Comparison of ENCODE assay signal across 1 cellular context in the genomic region with DNA sequence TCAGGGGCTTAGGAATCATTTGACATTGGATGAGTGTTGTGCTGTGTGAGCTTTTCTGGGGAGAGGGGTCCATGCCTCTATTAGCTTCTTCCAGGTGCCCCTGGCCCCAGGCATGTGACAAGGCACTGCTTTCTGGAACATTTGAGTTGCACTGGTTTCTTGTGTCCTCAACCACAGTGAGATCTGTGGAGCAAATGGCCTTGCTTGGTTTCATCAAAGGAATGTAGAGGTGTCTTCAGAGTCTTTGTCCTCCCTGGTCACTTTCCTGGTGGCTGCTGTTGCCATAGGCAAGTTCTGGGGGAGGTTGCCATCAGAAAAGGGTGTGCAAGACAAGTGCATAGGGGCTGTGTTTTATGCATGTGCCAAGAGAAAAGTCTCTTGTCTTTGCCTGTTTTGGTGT.
TF ChIP-seq lines count a peak whose summit lies in the region.

No MANE protein-coding gene starts in this region.

TF ChIP-seq in IMR-90, 13 proteins besides CTCF, POLR2A, EP300 and RAD21:
- TF ChIP-seq BHLHE40 (IDR thresholded peaks at IDR 0.05; ENCODE audit: low read depth, low read length) (no peak), CHD1 (IDR thresholded peaks at IDR 0.05; ENCODE audit: low read depth, low read length) (no peak), MAFK (IDR thresholded peaks at IDR 0.05; ENCODE audit: low read depth, low read length) (no peak), MAZ (IDR thresholded peaks at IDR 0.05; ENCODE audit: borderline replicate concordance, low read depth, low read length) (no peak), FOS (IDR thresholded peaks at IDR 0.05; ENCODE audit: low read depth, low read length) (no peak), USF2 (IDR thresholded peaks at IDR 0.05; ENCODE audit: low read depth, low read length) (no peak), SMC3 (IDR thresholded peaks at IDR 0.05; ENCODE audit: low read depth, low read length) (no peak), RFX5 (IDR thresholded peaks at IDR 0.05; ENCODE audit: low read depth, low read length) (no peak), MXI1 (IDR thresholded peaks at IDR 0.05; ENCODE audit: borderline replicate concordance, low read depth, low read length) (no peak), ELK1 (IDR thresholded peaks at IDR 0.05; ENCODE audit: borderline replicate concordance, low read depth, low read length) (no peak), NFE2L2 (IDR thresholded peaks at IDR 0.05; ENCODE audit: low read depth, low read length) (no peak), RCOR1 (IDR thresholded peaks at IDR 0.05; ENCODE audit: insufficient replicate concordance, low read length) (no peak), CEBPB (IDR thresholded peaks at IDR 0.05; ENCODE audit: low read depth, low read length) (no peak)
